ENCODE assay signal across 8 cellular contexts in the genomic region with DNA sequence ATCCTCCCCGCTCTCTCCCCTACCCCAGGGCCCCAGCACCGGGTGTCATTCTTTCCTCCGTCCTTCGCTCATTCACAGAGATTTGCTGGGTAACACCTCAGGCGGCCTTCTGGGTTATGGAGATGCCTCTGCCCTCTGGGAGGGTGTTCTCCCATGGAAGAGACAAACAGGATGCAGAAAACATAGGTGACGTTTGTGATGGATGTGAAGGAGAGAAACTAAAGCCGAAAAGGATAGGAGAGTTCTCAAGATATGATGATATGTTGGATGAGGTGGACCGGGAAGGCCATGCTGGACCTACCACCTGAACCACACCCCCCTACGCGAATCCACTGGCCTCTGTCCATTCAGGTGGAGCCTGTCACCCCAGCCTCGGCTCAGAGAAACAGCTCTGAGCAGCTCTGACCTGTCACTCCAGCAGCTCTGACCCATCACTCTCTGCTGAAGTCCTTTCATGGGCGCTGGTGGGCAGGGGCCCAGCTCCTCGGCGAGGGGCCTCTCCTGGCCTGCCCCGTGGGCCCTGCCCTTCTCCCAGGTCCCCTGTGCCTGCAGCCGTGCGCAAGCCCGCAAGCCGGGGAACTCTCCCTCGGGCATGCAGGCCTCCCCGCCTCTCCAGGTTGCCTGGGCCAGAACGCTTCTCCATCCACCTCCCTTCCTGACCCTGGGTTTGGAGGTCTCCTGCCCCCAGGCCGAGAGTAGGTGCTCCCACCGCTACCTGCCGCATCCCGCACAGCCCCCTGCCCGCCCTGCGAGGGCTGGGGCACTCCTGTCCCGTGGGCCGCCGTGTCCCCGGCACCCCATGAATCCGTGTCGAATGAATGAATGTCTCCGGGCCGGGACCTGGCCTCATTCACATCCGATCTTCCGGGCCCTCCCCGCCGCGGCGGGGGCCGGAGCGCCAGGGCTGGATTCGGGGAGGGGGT. TPM values are rescaled to one million over a fixed set of nuclear protein-coding genes. Genes with fewer than 3 reads are reported as not detected.
A peak's percentile ranks its signal among the peaks of the same experiment; 100 is the strongest.
DNase-seq lines count a peak whose midpoint lies in the region; TF ChIP-seq lines count a peak whose summit lies in the region.

No MANE protein-coding gene starts in this region.

- TF ChIP-seq CTCF in GM20000 (IDR thresholded peaks at IDR 0.05; ENCODE audit: extremely low read depth, missing control alignments) (no peak), WI38 (IDR thresholded peaks at IDR 0.05; ENCODE audit: low read depth, low read length) (no peak), glutamatergic neuron (IDR thresholded peaks at IDR 0.05; ENCODE audit: partially characterized antibody, unreplicated experiment) (no peak), retinal pigment epithelial cell (conservative IDR thresholded peaks at IDR 0.05; ENCODE audit: low read depth, low read length) (no peak)

- H3K4me1 Mint-ChIP-seq in glutamatergic neuron (ENCODE audit: low read depth, unreplicated experiment) = peaks cover 25% of the 10 kb centered on the region

- peaks cover 11% of the 10 kb centered on the region for H3K9me3 Mint-ChIP-seq in glutamatergic neuron (ENCODE audit: unreplicated experiment)

- DNase-seq in GM20000 (ENCODE audit: low spot score) (peak; percentile 60), glutamatergic neuron (no peak), retinal pigment epithelial cell (ENCODE audit: low read depth) (no peak), mesenteric fat pad (ENCODE audit: low spot score) (no peak), NCI-H2107 (lab: John Stamatoyannopoulos, UW) (no peak), NCI-H1930 (lab: John Stamatoyannopoulos, UW) (no peak)
- DNase-seq in activated CD4-positive, alpha-beta T cell treated with anti-CD3 and anti-CD28 coated beads, Interleukin-2, amount 50 U/mL, for 48 hours = no peak

- H3K4me3 Mint-ChIP-seq in glutamatergic neuron (ENCODE audit: unreplicated experiment) = peak overlapping the region; percentile 80

- H3K27ac Mint-ChIP-seq in glutamatergic neuron (ENCODE audit: unreplicated experiment) = peak overlapping the region; percentile 81

- peak overlapping the region; percentile 50 for H3K4me3 ChIP-seq in WI38 (ENCODE audit: low read depth, low read length)
- H3K4me3 ChIP-seq in retinal pigment epithelial cell (ENCODE audit: low read length) = peak overlapping the region; percentile 43

- H3K36me3 Mint-ChIP-seq in glutamatergic neuron (ENCODE audit: unreplicated experiment) = no peaks in the 10 kb centered on the region

- peaks cover 13% of the 10 kb centered on the region for H3K27me3 Mint-ChIP-seq in glutamatergic neuron (ENCODE audit: unreplicated experiment)

RNA-seq across cellular contexts. Expression of gene NCS1, which starts 0.7 kb away (rescaled TPM):
- total RNA-seq in glutamatergic neuron (ENCODE audit: unreplicated experiment) (312 TPM), mesenteric fat pad (11.9 TPM)

Comparison
In these comparisons a context has a peak if more than half of its experiments do, and no peak if none do; other contexts are left out.
1. RNA of gene NCS1, which starts 0.7 kb away (total RNA-seq): 312 TPM in glutamatergic neuron (single experiment); 11.9 TPM in mesenteric fat pad (single experiment); every median in the first group is over 10 times any median in the second.